ENCODE assay signal across 1 cellular context in genomic region chr1:15846056-15846455, GRCh38.
TF ChIP-seq lines count a peak whose summit lies in the region.

No MANE protein-coding gene starts in this region.

TF ChIP-seq in GM12878, 131 proteins besides CTCF, POLR2A, EP300 and RAD21:
- TF ChIP-seq, protein P1, sequence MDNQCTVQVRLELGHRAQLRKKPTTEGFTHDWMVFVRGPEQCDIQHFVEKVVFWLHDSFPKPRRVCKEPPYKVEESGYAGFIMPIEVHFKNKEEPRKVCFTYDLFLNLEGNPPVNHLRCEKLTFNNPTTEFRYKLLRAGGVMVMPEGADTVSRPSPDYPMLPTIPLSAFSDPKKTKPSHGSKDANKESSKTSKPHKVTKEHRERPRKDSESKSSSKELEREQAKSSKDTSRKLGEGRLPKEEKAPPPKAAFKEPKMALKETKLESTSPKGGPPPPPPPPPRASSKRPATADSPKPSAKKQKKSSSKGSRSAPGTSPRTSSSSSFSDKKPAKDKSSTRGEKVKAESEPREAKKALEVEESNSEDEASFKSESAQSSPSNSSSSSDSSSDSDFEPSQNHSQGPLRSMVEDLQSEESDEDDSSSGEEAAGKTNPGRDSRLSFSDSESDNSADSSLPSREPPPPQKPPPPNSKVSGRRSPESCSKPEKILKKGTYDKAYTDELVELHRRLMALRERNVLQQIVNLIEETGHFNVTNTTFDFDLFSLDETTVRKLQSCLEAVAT (IDR thresholded peaks at IDR 0.05): peak; percentile 25
